In genomic region chr11:126992065-126992803, GRCh38 we compare ENCODE assay signal across 14 cellular contexts. TPM values are rescaled to one million over a fixed set of nuclear protein-coding genes. Genes with fewer than 3 reads are reported as not detected.
DNase-seq lines count a peak whose midpoint lies in the region; ATAC-seq and TF ChIP-seq lines count a peak whose summit lies in the region.
"Had no signal": no experiment of that assay in that cellular context is flagged by ENCODE, and none has a peak within 500 bp of the region (broad histone marks: within the 10 kb centered on the region; RNA-seq: fewer than 3 reads in every experiment).

No MANE protein-coding gene starts in this region.

- peaks cover 33% of the 10 kb centered on the region for H3K27me3 Mint-ChIP-seq in activated T-helper 17 cell treated with anti-CD3 and anti-CD28 coated beads, Interleukin-2, amount 50 U/mL, for 72 hours

- H3K4me1 Mint-ChIP-seq in activated T-helper 17 cell treated with anti-CD3 and anti-CD28 coated beads, Interleukin-2, amount 50 U/mL, for 72 hours: no peaks in the 10 kb centered on the region
- H3K4me1 Mint-ChIP-seq: immature natural killer cell had no signal

- DNase-seq in AG10803 (ENCODE audit: low read depth) (peak; percentile 100), MG63 (peak; percentile 86), choroid plexus epithelial cell (ENCODE audit: low read depth) (peak; percentile 18), GM19238 (ENCODE audit: insufficient read length, low spot score) (no peak)
- DNase-seq: adrenal gland; CD4-positive, alpha-beta T cell; immature natural killer cell; NCI-H2107; T-helper 17 cell had no signal

- H3K4me3 Mint-ChIP-seq in activated T-helper 17 cell treated with anti-CD3 and anti-CD28 coated beads, Interleukin-2, amount 50 U/mL, for 72 hours: no peak overlapping the region
- H3K4me3 Mint-ChIP-seq: CD4-positive, alpha-beta T cell; immature natural killer cell; neural progenitor cell had no signal

- no peak for ATAC-seq in HG02970 (IDR thresholded peaks at IDR 0.05; ENCODE audit: low FRiP score, unreplicated experiment)
- ATAC-seq in HG02759 (IDR thresholded peaks at IDR 0.05; ENCODE audit: unreplicated experiment): no peak
- ATAC-seq in activated T-helper 17 cell treated with anti-CD3 and anti-CD28 coated beads, Interleukin-2, amount 50 U/mL, for 72 hours (replicated peaks): no peak
- ATAC-seq: T-helper 17 cell had no signal

- H3K27ac ChIP-seq in mesodermal cell (ENCODE audit: low read depth, low read length, severe bottlenecking): peak overlapping the region; percentile 87
- H3K27ac ChIP-seq: adrenal gland, neural progenitor cell had no signal

- H3K4me3 ChIP-seq in AG10803 (ENCODE audit: low read length) (peak overlapping the region; percentile 50), MG63 (peak overlapping the region; percentile 8), choroid plexus epithelial cell (ENCODE audit: low read depth, low read length) (no peak overlapping the region), mesodermal cell (ENCODE audit: extremely low read depth, insufficient read depth, low read length, poor library complexity, severe bottlenecking) (no peak overlapping the region)
- H3K4me3 ChIP-seq: adrenal gland, neural progenitor cell had no signal

- TF ChIP-seq CTCF in AG10803 (conservative IDR thresholded peaks at IDR 0.05; ENCODE audit: low read length): no peak
- TF ChIP-seq CTCF in choroid plexus epithelial cell (conservative IDR thresholded peaks at IDR 0.05; ENCODE audit: low read depth, low read length): no peak

- H3K27me3 ChIP-seq in MG63: no peaks in the 10 kb centered on the region

- H3K9me3 ChIP-seq in MG63 (no peaks in the 10 kb centered on the region), mesodermal cell (ENCODE audit: control insufficient read depth, low read length) (no peaks in the 10 kb centered on the region)
- H3K9me3 ChIP-seq: adrenal gland had no signal

- no peak overlapping the region for H3K27ac Mint-ChIP-seq in activated T-helper 17 cell treated with anti-CD3 and anti-CD28 coated beads, Interleukin-2, amount 50 U/mL, for 72 hours
- H3K27ac Mint-ChIP-seq: CD4-positive, alpha-beta T cell; immature natural killer cell; neural progenitor cell; T-helper 17 cell had no signal

- H3K36me3 ChIP-seq in MG63 (peaks cover 2% of the 10 kb centered on the region; the same call in 1 of the 2 replicates), mesodermal cell (ENCODE audit: control insufficient read depth, insufficient read depth, low read length) (no peaks in the 10 kb centered on the region)
- H3K36me3 ChIP-seq: adrenal gland, neural progenitor cell had no signal

- H3K4me1 ChIP-seq in mesodermal cell (ENCODE audit: control insufficient read depth, insufficient read depth, low read length, poor library complexity, severe bottlenecking): peaks cover 19% of the 10 kb centered on the region
- H3K4me1 ChIP-seq: adrenal gland had no signal

- 79 to 90% methylated on average over 5 to 6 of the region's 6 CpGs for WGBS in mesodermal cell (ENCODE audit: insufficient coverage in 2 of 2), 2 experiments

- H3K36me3 Mint-ChIP-seq in activated T-helper 17 cell treated with anti-CD3 and anti-CD28 coated beads, Interleukin-2, amount 50 U/mL, for 72 hours (ENCODE audit: low read depth): no peaks in the 10 kb centered on the region
- H3K36me3 Mint-ChIP-seq: immature natural killer cell, neural progenitor cell had no signal

- H3K9me3 Mint-ChIP-seq in activated T-helper 17 cell treated with anti-CD3 and anti-CD28 coated beads, Interleukin-2, amount 50 U/mL, for 72 hours: no peaks in the 10 kb centered on the region
- H3K9me3 Mint-ChIP-seq: CD4-positive, alpha-beta T cell; immature natural killer cell; neural progenitor cell had no signal

RNA-seq across cellular contexts. Expression of gene KIRREL3, which starts 8.3 kb away (rescaled TPM):
- 2.8 and 11.7 TPM in 2 replicates for total RNA-seq in MG63 (2014; rRNA removed; shearing (Covaris generic); ENCODE audit: low replicate concordance)
- 0.41 TPM for polyA plus RNA-seq in mesodermal cell (2013, experiment 1 of 2)
- polyA plus RNA-seq in mesodermal cell (2013, experiment 2 of 2): 0.15 TPM
- total RNA-seq in activated T-helper 17 cell treated with anti-CD3 and anti-CD28 coated beads, Interleukin-2, amount 50 U/mL, for 72 hours: not detected
- total RNA-seq: CD4-positive, alpha-beta T cell; T-helper 17 cell had no signal

Comparison
In these comparisons a context has a peak if more than half of its experiments do, and no peak if none do; other contexts are left out.
1. H3K4me3 ChIP-seq: peak in AG10803 (single experiment) and MG63 (single experiment); none in choroid plexus epithelial cell (single experiment) and mesodermal cell (single experiment).